ENCODE assay signal across 8 cellular contexts in genomic region chr3:129892486-129892856, GRCh38. TPM values are rescaled to one million over a fixed set of nuclear protein-coding genes. Genes with fewer than 3 reads are reported as not detected.
DNase-seq lines count a peak whose midpoint lies in the region; TF ChIP-seq lines count a peak whose summit lies in the region.

No MANE protein-coding gene starts in this region.

- H4K5ac ChIP-seq in H9 (ENCODE audit: insufficient read length, low read depth, low read length), result no peak overlapping the region

- peak overlapping the region; percentile 85 for H3K9ac ChIP-seq in H9 (ENCODE audit: extremely low read depth, insufficient read length, low read length)
- peak overlapping the region; percentile 98 for H3K9ac ChIP-seq in SK-N-SH

- no peak overlapping the region for H2AK5ac ChIP-seq in H9 (ENCODE audit: insufficient read length, low read length)

- no peak overlapping the region for H4K91ac ChIP-seq in H9 (ENCODE audit: insufficient read length, low read depth, low read length)

- POLR2A ChIA-PET in SK-N-SH (lab: Yijun Ruan, JAX), result interaction anchor here (0.8 kb wide), 1 partner anchor 204 kb away, joined by 3 read pairs; no protein-coding TSS in a partner anchor

- H3K36me3 Mint-ChIP-seq in H9 (ENCODE audit: insufficient read depth in 1 of 3, low read depth in 3 of 3), result peaks cover 0 to 3% (median 0%) of the 10 kb centered on the region in 3 experiments; a peak in 2 of 7 replicates

- no peak overlapping the region for H3K56ac ChIP-seq in H9 (ENCODE audit: insufficient read length, low read depth, low read length)

- H2AFZ ChIP-seq in H9 (ENCODE audit: low read length) (no peak overlapping the region), SK-N-SH (ENCODE audit: low read depth) (peak overlapping the region; percentile 88; the same call in 1 of the 2 replicates)

- no peak overlapping the region for H3T11ph ChIP-seq in H9 (ENCODE audit: low read length)

- H3K4me1 Mint-ChIP-seq in H9, result peaks cover 28 to 30% of the 10 kb centered on the region in 2 experiments

- H2BK20ac ChIP-seq in H9 (ENCODE audit: low read depth, low read length, poor library complexity, severe bottlenecking), result no peak overlapping the region

- H3K79me2 ChIP-seq in H9 (ENCODE audit: insufficient read depth, low read length), result peaks cover 8% of the 10 kb centered on the region; the same call in 1 of the 2 replicates
- H3K79me2 ChIP-seq in SK-N-SH (ENCODE audit: insufficient read depth), result peaks cover 37% of the 10 kb centered on the region

- H3K18ac ChIP-seq in H9 (ENCODE audit: insufficient read length, low read depth, low read length), result peak overlapping the region; percentile 72

- peaks cover 29% of the 10 kb centered on the region for H3F3A ChIP-seq in SK-N-SH (replicated peaks; ENCODE audit: insufficient read depth)

- H3K79me1 ChIP-seq in H9 (ENCODE audit: insufficient read depth, low read depth, low read length, poor library complexity, severe bottlenecking), result peaks cover 6% of the 10 kb centered on the region

- no peaks in the 10 kb centered on the region for H3K9me3 Mint-ChIP-seq in H9

- H3K4me2 ChIP-seq in H9 (ENCODE audit: insufficient read depth, insufficient read length, low read length) (peak overlapping the region; percentile 87), SK-N-SH (peak overlapping the region; percentile 87)

- H3K9me3 ChIP-seq in H9 (ENCODE audit: control insufficient read depth, low read depth, low read length) (no peaks in the 10 kb centered on the region), SK-N-SH (no peaks in the 10 kb centered on the region), neutrophil (no peaks in the 10 kb centered on the region)
- no peaks in the 10 kb centered on the region for H3K9me3 ChIP-seq in effector memory CD4-positive, alpha-beta T cell (ENCODE audit: control insufficient read depth, low read length)

- no peak for TF ChIP-seq CTCF in H9 (conservative IDR thresholded peaks at IDR 0.05)
- no peak for TF ChIP-seq CTCF in SK-N-SH (IDR thresholded peaks at IDR 0.05)
- peak; percentile 5 for TF ChIP-seq CTCF in neutrophil (IDR thresholded peaks at IDR 0.05)

- no peak overlapping the region for H3K23ac ChIP-seq in H9 (ENCODE audit: insufficient read length, low read depth, low read length)

- DNase-seq in H9 (no peak), SK-N-SH (no peak), NCI-H2029 (lab: John Stamatoyannopoulos, UW) (no peak), NCI-H526 treated with DMSO at 0.1 percent for 48 hours (lab: John Stamatoyannopoulos, UW) (no peak), AML-193 (lab: John Stamatoyannopoulos, UW) (no peak)
- no peak for DNase-seq in effector memory CD4-positive, alpha-beta T cell
- no peak for DNase-seq in activated CD4-positive, CD25-positive, alpha-beta regulatory T cell (lab: John Stamatoyannopoulos, UW)

- H3K27ac ChIP-seq in H9 (ENCODE audit: insufficient read length, low read depth, low read length) (peak overlapping the region; percentile 52), SK-N-SH (ENCODE audit: low read depth in 2 of 2, low read length in 1 of 2) (peak overlapping the region; percentile 85 to 96), neutrophil (peak overlapping the region; percentile 98)
- peak overlapping the region; percentile 81 for H3K27ac ChIP-seq in effector memory CD4-positive, alpha-beta T cell (ENCODE audit: insufficient read depth, low read length, poor library complexity, severe bottlenecking)

- H3K23me2 ChIP-seq in H9 (ENCODE audit: insufficient read length, low read depth, low read length, poor library complexity, severe bottlenecking), result peaks cover 8% of the 10 kb centered on the region

- no peak for TF ChIP-seq EP300 in SK-N-SH (IDR thresholded peaks at IDR 0.05; ENCODE audit: borderline replicate concordance in 1 of 2, low read depth in 1 of 2, low read length in 1 of 2)

- H2BK15ac ChIP-seq in H9 (ENCODE audit: low read depth, low read length), result no peak overlapping the region

- no peak overlapping the region for H3K4ac ChIP-seq in H9 (ENCODE audit: low read depth, low read length)

- no peaks in the 10 kb centered on the region; the same call in 1 of the 2 replicates for H3K27me3 Mint-ChIP-seq in H9 (ENCODE audit: low read depth)

- H4K8ac ChIP-seq in H9 (replicated peaks; ENCODE audit: insufficient read length, low read depth, low read length), result no peak overlapping the region

- peak overlapping the region; percentile 87 to 93 for H3K4me3 ChIP-seq in SK-N-SH (ENCODE audit: low read depth in 2 of 2, low read length in 1 of 2)
- peak overlapping the region; percentile 79 for H3K4me3 ChIP-seq in effector memory CD4-positive, alpha-beta T cell (ENCODE audit: insufficient read depth, low read depth, low read length, poor library complexity, severe bottlenecking)
- H3K4me3 ChIP-seq in neutrophil (ENCODE audit: low read depth in 1 of 2, low read length in 1 of 2), result peak overlapping the region; percentile 88 to 89

- peak overlapping the region; percentile 91 to 95 for H3K4me3 Mint-ChIP-seq in H9

- TF ChIP-seq RAD21 in SK-N-SH (IDR thresholded peaks at IDR 0.05; ENCODE audit: low read length), result no peak

- H2BK12ac ChIP-seq in H9 (ENCODE audit: insufficient read length, low read depth, low read length), result no peak overlapping the region

- peaks cover 5% of the 10 kb centered on the region; the same call in 1 of the 2 replicates for H3K4me1 ChIP-seq in H9 (ENCODE audit: insufficient read depth, low read length)
- peaks cover 11 to 22% of the 10 kb centered on the region in 2 experiments; a peak in 3 of 4 replicates for H3K4me1 ChIP-seq in SK-N-SH (ENCODE audit: control insufficient read depth in 1 of 2, insufficient read depth in 2 of 2, low read depth in 1 of 2, low read length in 1 of 2)
- peaks cover 14% of the 10 kb centered on the region for H3K4me1 ChIP-seq in effector memory CD4-positive, alpha-beta T cell (ENCODE audit: control insufficient read depth, insufficient read depth, low read length, poor library complexity, severe bottlenecking)
- peaks cover 41% of the 10 kb centered on the region in 2 experiments for H3K4me1 ChIP-seq in neutrophil (ENCODE audit: control insufficient read depth in 1 of 2, insufficient read depth in 1 of 2, low read depth in 1 of 2, low read length in 1 of 2)

- H3K9me2 ChIP-seq in SK-N-SH, result no peaks in the 10 kb centered on the region

- no peak overlapping the region for H2BK120ac ChIP-seq in H9 (ENCODE audit: low read depth, low read length, poor library complexity, severe bottlenecking)

- H4K20me1 ChIP-seq in H9 (ENCODE audit: control insufficient read depth, insufficient read depth, insufficient read length), result no peaks in the 10 kb centered on the region
- peaks cover 28% of the 10 kb centered on the region for H4K20me1 ChIP-seq in SK-N-SH (ENCODE audit: insufficient read depth)

- H2BK5ac ChIP-seq in H9 (ENCODE audit: insufficient read length, low read length), result no peak overlapping the region

- CTCF ChIA-PET in SK-N-SH (lab: Yijun Ruan, JAX), result interaction anchor here (0.6 to 1.1 kb wide), 3 partner anchors 32 to 42 kb away, joined by 3 read pairs; no protein-coding TSS in a partner anchor

- no peaks in the 10 kb centered on the region for H3K27me3 ChIP-seq in H9 (ENCODE audit: insufficient read depth, low read length)
- H3K27me3 ChIP-seq in SK-N-SH (ENCODE audit: insufficient read depth), result no peaks in the 10 kb centered on the region
- H3K27me3 ChIP-seq in effector memory CD4-positive, alpha-beta T cell (replicated peaks; ENCODE audit: control insufficient read depth, insufficient read depth, low read length, poor library complexity, severe bottlenecking), result no peaks in the 10 kb centered on the region
- H3K27me3 ChIP-seq in neutrophil, result no peaks in the 10 kb centered on the region

- H3K27ac Mint-ChIP-seq in H9, result peak overlapping the region; percentile 96 to 99 (median 98)

- peaks cover 0 to 11% of the 10 kb centered on the region in 2 experiments for H3K36me3 ChIP-seq in SK-N-SH (replicated peaks in 1 of 2; ENCODE audit: control insufficient read depth in 1 of 2, insufficient read depth in 2 of 2, low read length in 1 of 2)
- H3K36me3 ChIP-seq in effector memory CD4-positive, alpha-beta T cell (ENCODE audit: control insufficient read depth, insufficient read depth, low read length), result no peaks in the 10 kb centered on the region
- H3K36me3 ChIP-seq in neutrophil, result peaks cover 12% of the 10 kb centered on the region

- WGBS in H9 (ENCODE audit: extremely low coverage, insufficient read length, low lambda C conversion rate), result no CpG with 5 or more reads among the region's 13 CpGs
- 4% methylated on average over 13 of the region's 13 CpGs for WGBS in SK-N-SH (ENCODE audit: low lambda C conversion rate)

- peak overlapping the region; percentile 88 for H3K14ac ChIP-seq in H9 (ENCODE audit: insufficient read depth, low read length)

TF ChIP-seq in SK-N-SH, 30 proteins besides CTCF, POLR2A, EP300 and RAD21 (continues in another document):
- TF ChIP-seq CHD2 (IDR thresholded peaks at IDR 0.05; ENCODE audit: low read length, partially characterized antibody) (no peak), EZH2phosphoT487 (IDR thresholded peaks at IDR 0.05; ENCODE audit: borderline replicate concordance, low read depth) (no peak), RXRA (IDR thresholded peaks at IDR 0.05; ENCODE audit: borderline replicate concordance, low read depth) (no peak), IRF3 (IDR thresholded peaks at IDR 0.05; ENCODE audit: low read depth, low read length) (no peak), JUND (IDR thresholded peaks at IDR 0.05) (no peak), POLR2AphosphoS5 (IDR thresholded peaks at IDR 0.05; ENCODE audit: low read depth, low read length) (no peak), FOXJ3 (CRISPR knock-in tag; IDR thresholded peaks at IDR 0.05) (no peak)
- TF ChIP-seq, protein P1, sequence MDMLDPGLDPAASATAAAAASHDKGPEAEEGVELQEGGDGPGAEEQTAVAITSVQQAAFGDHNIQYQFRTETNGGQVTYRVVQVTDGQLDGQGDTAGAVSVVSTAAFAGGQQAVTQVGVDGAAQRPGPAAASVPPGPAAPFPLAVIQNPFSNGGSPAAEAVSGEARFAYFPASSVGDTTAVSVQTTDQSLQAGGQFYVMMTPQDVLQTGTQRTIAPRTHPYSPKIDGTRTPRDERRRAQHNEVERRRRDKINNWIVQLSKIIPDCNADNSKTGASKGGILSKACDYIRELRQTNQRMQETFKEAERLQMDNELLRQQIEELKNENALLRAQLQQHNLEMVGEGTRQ (IDR thresholded peaks at IDR 0.05; ENCODE audit: borderline replicate concordance, low read depth, low read length), result no peak

RNA-seq across cellular contexts. Expression of gene TMCC1, which starts 1.0 kb away (rescaled TPM):
- total RNA-seq in H9 (2021), result 22.9 and 24.4 TPM in 2 replicates
- 7.2 and 9.1 TPM in 2 replicates for polyA plus RNA-seq in SK-N-SH (2012; rRNA removed)
- polyA plus RNA-seq in SK-N-SH (2012; cell fraction: cytosol; rRNA removed), result 8.9 and 9.0 TPM in 2 replicates
- 7.0 and 9.8 TPM in 2 replicates for polyA plus RNA-seq in SK-N-SH (2012; cell fraction: nucleus; rRNA removed)
